8 cellular contexts compared by ENCODE assay signal in genomic region chr13:97212540-97213146, GRCh38. TPM values are rescaled to one million over a fixed set of nuclear protein-coding genes. Genes with fewer than 3 reads are reported as not detected.
A peak's percentile ranks its signal among the peaks of the same experiment; 100 is the strongest.
DNase-seq lines count a peak whose midpoint lies in the region; ATAC-seq and TF ChIP-seq lines count a peak whose summit lies in the region.

No MANE protein-coding gene starts in this region.

- H3K4me1 Mint-ChIP-seq in activated T-cell treated with anti-CD3 and anti-CD28 coated beads, Interleukin-2, amount 50 U/mL, for 72 hours (ENCODE audit: low read depth) = peaks cover 22% of the 10 kb centered on the region
- H3K4me1 Mint-ChIP-seq in activated T-cell treated with anti-CD3 and anti-CD28 coated beads, Interleukin-2, amount 50 U/mL, for 24 hours (ENCODE audit: low read depth) = peaks cover 42% of the 10 kb centered on the region
- H3K4me1 Mint-ChIP-seq in T-helper 2 cell treated with Interferon-gamma antibody and Interleukin-4, amounts not matched to agents 5 μg/mL and 100 μg/mL, for 36 hours (ENCODE audit: low read depth) = peaks cover 64% of the 10 kb centered on the region
- H3K4me1 Mint-ChIP-seq in activated CD8-positive, alpha-beta memory T cell treated with anti-CD3 and anti-CD28 coated beads, Interleukin-2, amount 10 ng/mL, durations not matched to agents 7 days and 5 days = peaks cover 37% of the 10 kb centered on the region

- peak overlapping the region; percentile 4 for H3K27ac Mint-ChIP-seq in activated T-cell treated with anti-CD3 and anti-CD28 coated beads, Interleukin-2, amount 50 U/mL, for 72 hours
- H3K27ac Mint-ChIP-seq in activated T-cell treated with anti-CD3 and anti-CD28 coated beads, Interleukin-2, amount 50 U/mL, for 24 hours = no peak overlapping the region
- no peak overlapping the region for H3K27ac Mint-ChIP-seq in T-helper 2 cell treated with Interferon-gamma antibody and Interleukin-4, amounts not matched to agents 5 μg/mL and 100 μg/mL, for 36 hours
- no peak overlapping the region for H3K27ac Mint-ChIP-seq in activated CD8-positive, alpha-beta memory T cell treated with anti-CD3 and anti-CD28 coated beads, Interleukin-2, amount 10 ng/mL, durations not matched to agents 7 days and 5 days

- CTCF ChIA-PET in activated CD8-positive, alpha-beta memory T cell treated with anti-CD3 and anti-CD28 coated beads, Interleukin-2, amount 10 ng/mL, durations not matched to agents 7 days and 5 days (lab: Charles Lee) = interaction anchor here (1.0 to 4.0 kb wide), 5 partner anchors 10 to 147 kb away, joined by 3 to 24 read pairs (median 3); partner anchors contain the start of gene MBNL2

- TF ChIP-seq POLR2A in NB4 (IDR thresholded peaks at IDR 0.05; ENCODE audit: extremely low read depth, insufficient read length) = no peak

- peaks cover under 1 to 2% of the 10 kb centered on the region in 2 donors for H3K9me3 Mint-ChIP-seq in activated T-cell treated with anti-CD3 and anti-CD28 coated beads, Interleukin-2, amount 50 U/mL, for 72 hours
- no peaks in the 10 kb centered on the region for H3K9me3 Mint-ChIP-seq in activated T-cell treated with anti-CD3 and anti-CD28 coated beads, Interleukin-2, amount 50 U/mL, for 24 hours
- peaks cover 9% of the 10 kb centered on the region for H3K9me3 Mint-ChIP-seq in T-helper 2 cell treated with Interferon-gamma antibody and Interleukin-4, amounts not matched to agents 5 μg/mL and 100 μg/mL, for 36 hours
- H3K9me3 Mint-ChIP-seq in activated CD8-positive, alpha-beta memory T cell treated with anti-CD3 and anti-CD28 coated beads, Interleukin-2, amount 10 ng/mL, durations not matched to agents 7 days and 5 days (ENCODE audit: low read depth) = no peaks in the 10 kb centered on the region

- TF ChIP-seq RAD21 in liver (IDR thresholded peaks at IDR 0.05) = peak; percentile 81 to 82

- no peak overlapping the region for H3K9ac ChIP-seq in liver (ENCODE audit: low read depth in 1 of 2, low read length in 2 of 2)

- peaks cover 0 to under 1% of the 10 kb centered on the region in 2 donors for H3K36me3 Mint-ChIP-seq in activated T-cell treated with anti-CD3 and anti-CD28 coated beads, Interleukin-2, amount 50 U/mL, for 72 hours (ENCODE audit: insufficient read depth in 2 of 2)
- H3K36me3 Mint-ChIP-seq in activated T-cell treated with anti-CD3 and anti-CD28 coated beads, Interleukin-2, amount 50 U/mL, for 24 hours (ENCODE audit: low read depth) = no peaks in the 10 kb centered on the region
- H3K36me3 Mint-ChIP-seq in T-helper 2 cell treated with Interferon-gamma antibody and Interleukin-4, amounts not matched to agents 5 μg/mL and 100 μg/mL, for 36 hours (ENCODE audit: low read depth) = peaks cover 11% of the 10 kb centered on the region
- H3K36me3 Mint-ChIP-seq in activated CD8-positive, alpha-beta memory T cell treated with anti-CD3 and anti-CD28 coated beads, Interleukin-2, amount 10 ng/mL, durations not matched to agents 7 days and 5 days = peaks cover under 1% of the 10 kb centered on the region

- TF ChIP-seq CTCF in NB4 (IDR thresholded peaks at IDR 0.05; ENCODE audit: low read depth, low read length) (peak; percentile 72), liver (IDR thresholded peaks at IDR 0.05; ENCODE audit: low read depth, low read length, missing input control) (peak; percentile 50)

- H3K27me3 Mint-ChIP-seq in activated T-cell treated with anti-CD3 and anti-CD28 coated beads, Interleukin-2, amount 50 U/mL, for 72 hours (ENCODE audit: low read depth) = no peaks in the 10 kb centered on the region
- H3K27me3 Mint-ChIP-seq in activated T-cell treated with anti-CD3 and anti-CD28 coated beads, Interleukin-2, amount 50 U/mL, for 24 hours = no peaks in the 10 kb centered on the region
- peaks cover under 1% of the 10 kb centered on the region for H3K27me3 Mint-ChIP-seq in T-helper 2 cell treated with Interferon-gamma antibody and Interleukin-4, amounts not matched to agents 5 μg/mL and 100 μg/mL, for 36 hours (ENCODE audit: low read depth)
- no peaks in the 10 kb centered on the region for H3K27me3 Mint-ChIP-seq in activated CD8-positive, alpha-beta memory T cell treated with anti-CD3 and anti-CD28 coated beads, Interleukin-2, amount 10 ng/mL, durations not matched to agents 7 days and 5 days

- DNase-seq in activated T-cell treated with anti-CD3 and anti-CD28 coated beads, Interleukin-2, amount 50 U/mL, for 72 hours = no peak
- DNase-seq in activated T-cell treated with anti-CD3 and anti-CD28 coated beads, Interleukin-2, amount 50 U/mL, for 24 hours = no peak
- DNase-seq in NB4 (ENCODE audit: low read depth) (peak; percentile 40), T47D (ENCODE audit: low read depth in 1 of 2, low spot score in 1 of 2) (peak; percentile 19 to 63)
- DNase-seq in T-helper 2 cell treated with Interferon-gamma antibody and Interleukin-4, amounts not matched to agents 5 μg/mL and 100 μg/mL, for 36 hours (ENCODE audit: low spot score) = no peak
- no peak for DNase-seq in activated CD8-positive, alpha-beta memory T cell treated with anti-CD3 and anti-CD28 coated beads, Interleukin-2, amount 10 ng/mL, durations not matched to agents 7 days and 5 days

- H3K9me3 ChIP-seq in liver (ENCODE audit: control insufficient read depth in 4 of 4, low read length in 3 of 4) = no peaks in the 10 kb centered on the region

- ATAC-seq in activated T-cell treated with anti-CD3 and anti-CD28 coated beads, Interleukin-2, amount 50 U/mL, for 72 hours (replicated peaks in 1 of 2) = peak in 1 of 2 donors; percentile 47
- no peak for ATAC-seq in activated CD8-positive, alpha-beta memory T cell treated with anti-CD3 and anti-CD28 coated beads, Interleukin-2, amount 10 ng/mL, durations not matched to agents 7 days and 5 days
- no peak for ATAC-seq in GM21390 (IDR thresholded peaks at IDR 0.05; ENCODE audit: unreplicated experiment)

- H3K4me3 ChIP-seq in NB4 (ENCODE audit: low read depth, low read length) = no peak overlapping the region
- no peak overlapping the region for H3K4me3 ChIP-seq in liver (ENCODE audit: low read depth in 1 of 3, low read length in 3 of 3)

- in situ Hi-C loops in T47D (cut with HindIII; ENCODE audit: low pct_unique_long_range_greater_than_20kb, low sequenced_read_pairs) = no loop called here

- no peaks in the 10 kb centered on the region for H3K4me1 ChIP-seq in liver (ENCODE audit: control insufficient read depth in 4 of 4, insufficient read depth in 4 of 4, low read length in 3 of 4)

- H3K36me3 ChIP-seq in liver (ENCODE audit: control insufficient read depth in 4 of 4, insufficient read depth in 3 of 4, low read depth in 1 of 4, low read length in 3 of 4) = no peaks in the 10 kb centered on the region

- no peaks in the 10 kb centered on the region for H3K27me3 ChIP-seq in liver (ENCODE audit: control insufficient read depth in 4 of 4, insufficient read depth in 4 of 4, low read length in 3 of 4)

- WGBS in liver = 67% methylated on average over 5 of the region's 5 CpGs

- no peak overlapping the region for H3K4me3 Mint-ChIP-seq in activated T-cell treated with anti-CD3 and anti-CD28 coated beads, Interleukin-2, amount 50 U/mL, for 72 hours
- H3K4me3 Mint-ChIP-seq in activated T-cell treated with anti-CD3 and anti-CD28 coated beads, Interleukin-2, amount 50 U/mL, for 24 hours = no peak overlapping the region
- no peak overlapping the region for H3K4me3 Mint-ChIP-seq in T-helper 2 cell treated with Interferon-gamma antibody and Interleukin-4, amounts not matched to agents 5 μg/mL and 100 μg/mL, for 36 hours
- no peak overlapping the region for H3K4me3 Mint-ChIP-seq in activated CD8-positive, alpha-beta memory T cell treated with anti-CD3 and anti-CD28 coated beads, Interleukin-2, amount 10 ng/mL, durations not matched to agents 7 days and 5 days

- H3K27ac ChIP-seq in liver (ENCODE audit: low read depth in 1 of 2, low read length in 2 of 2) = no peak overlapping the region

TF ChIP-seq in liver, 16 proteins besides CTCF, POLR2A, EP300 and RAD21:
- TF ChIP-seq HNF4A (conservative IDR thresholded peaks at IDR 0.05) (peak in 1 of 2 donors; percentile 21), HNF4G (IDR thresholded peaks at IDR 0.05) (no peak)

RNA-seq across cellular contexts. Expression of gene MBNL2, which starts 9.5 kb away (rescaled TPM):
- total RNA-seq in activated T-cell treated with anti-CD3 and anti-CD28 coated beads, Interleukin-2, amount 50 U/mL, for 72 hours = 10 to 100 TPM; 14.9 to 26.9 TPM
- total RNA-seq in liver = 10 to 100 TPM; 16.0 to 49.6 TPM
- 10 to 100 TPM; 32.5 to 41.0 TPM for polyA plus RNA-seq in liver
- 10 to 100 TPM in 1 of 2 experiments, 1 to 10 TPM in 1; 9.7 to 13.4 TPM for total RNA-seq in activated CD8-positive, alpha-beta memory T cell treated with anti-CD3 and anti-CD28 coated beads, Interleukin-2, amount 10 ng/mL, durations not matched to agents 7 days and 5 days

Comparison
In these comparisons a context has a peak if more than half of its experiments do, and no peak if none do; other contexts are left out.
1. DNase-seq: peak in NB4 (single experiment) and T47D (2 of 2); none in activated T-cell treated with anti-CD3 and anti-CD28 coated beads, Interleukin-2, amount 50 U/mL, for 72 hours (0 of 2), activated T-cell treated with anti-CD3 and anti-CD28 coated beads, Interleukin-2, amount 50 U/mL, for 24 hours (single experiment), T-helper 2 cell treated with Interferon-gamma antibody and Interleukin-4, amounts not matched to agents 5 μg/mL and 100 μg/mL, for 36 hours (single experiment) and activated CD8-positive, alpha-beta memory T cell treated with anti-CD3 and anti-CD28 coated beads, Interleukin-2, amount 10 ng/mL, durations not matched to agents 7 days and 5 days (single experiment).